8 cellular contexts compared by ENCODE assay signal in genomic region chr4:165537028-165537648, GRCh38.
DNase-seq lines count a peak whose midpoint lies in the region; ATAC-seq and TF ChIP-seq lines count a peak whose summit lies in the region.

No MANE protein-coding gene starts in this region.

- no peaks in the 10 kb centered on the region for H3K9me3 ChIP-seq in right lobe of liver

- ATAC-seq in GM18498 (IDR thresholded peaks at IDR 0.05; ENCODE audit: unreplicated experiment) (peak; percentile 60), HG03108 (IDR thresholded peaks at IDR 0.05; ENCODE audit: unreplicated experiment) (peak; percentile 53), right lobe of liver (peak; percentile 77 to 88 (median 80))

- H3K36me3 ChIP-seq in right lobe of liver = no peaks in the 10 kb centered on the region

- H3K4me3 ChIP-seq in coronary artery = no peak overlapping the region
- no peak overlapping the region for H3K4me3 ChIP-seq in right lobe of liver

- no peaks in the 10 kb centered on the region for H3K27me3 ChIP-seq in right lobe of liver

- peak; percentile 46 for TF ChIP-seq CTCF in coronary artery (IDR thresholded peaks at IDR 0.05)
- peak; percentile 62 to 84 (median 76) for TF ChIP-seq CTCF in right lobe of liver (IDR thresholded peaks at IDR 0.05)

- TF ChIP-seq POLR2A in right lobe of liver (IDR thresholded peaks at IDR 0.05) = no peak

- DNase-seq in Ammon's horn (ENCODE audit: low spot score) (peak; percentile 71), OCI-M1 (lab: John Stamatoyannopoulos, UW) (peak; percentile 79), coronary artery (ENCODE audit: low spot score) (no peak), right lobe of liver (no peak), T1000 (lab: John Stamatoyannopoulos, UW) (no peak)
- no peak for DNase-seq in activated T-cell treated with anti-CD3 and anti-CD28 coated beads, Interleukin-2, amount 50 U/mL, for 1 hour

- H3K4me1 ChIP-seq in right lobe of liver = no peaks in the 10 kb centered on the region

- H3K27ac ChIP-seq in coronary artery = no peak overlapping the region
- H3K27ac ChIP-seq in right lobe of liver = no peak overlapping the region

- intact Hi-C loops in right lobe of liver (cut with DNase I) = loop anchor here in 1 of 2 donors (10.0 kb wide), 1 partner anchor 558 kb away; no protein-coding TSS in a partner anchor

- 59% methylated on average over 6 of the region's 6 CpGs for WGBS in right lobe of liver (ENCODE audit: insufficient coverage, low coverage, low lambda C conversion rate, missing lambda C conversion rate)

Comparison
In these comparisons a context has a peak if more than half of its experiments do, and no peak if none do; other contexts are left out.
1. DNase-seq: peak in Ammon's horn (single experiment) and OCI-M1 (single experiment); none in coronary artery (single experiment), right lobe of liver (0 of 3), T1000 (single experiment) and activated T-cell treated with anti-CD3 and anti-CD28 coated beads, Interleukin-2, amount 50 U/mL, for 1 hour (single experiment).
2. Peak in every context shown above with its lines, with median percentiles within 50 percentile points of each other: ATAC-seq.